ENCODE assay signal across 2 cellular contexts in the genomic region with DNA sequence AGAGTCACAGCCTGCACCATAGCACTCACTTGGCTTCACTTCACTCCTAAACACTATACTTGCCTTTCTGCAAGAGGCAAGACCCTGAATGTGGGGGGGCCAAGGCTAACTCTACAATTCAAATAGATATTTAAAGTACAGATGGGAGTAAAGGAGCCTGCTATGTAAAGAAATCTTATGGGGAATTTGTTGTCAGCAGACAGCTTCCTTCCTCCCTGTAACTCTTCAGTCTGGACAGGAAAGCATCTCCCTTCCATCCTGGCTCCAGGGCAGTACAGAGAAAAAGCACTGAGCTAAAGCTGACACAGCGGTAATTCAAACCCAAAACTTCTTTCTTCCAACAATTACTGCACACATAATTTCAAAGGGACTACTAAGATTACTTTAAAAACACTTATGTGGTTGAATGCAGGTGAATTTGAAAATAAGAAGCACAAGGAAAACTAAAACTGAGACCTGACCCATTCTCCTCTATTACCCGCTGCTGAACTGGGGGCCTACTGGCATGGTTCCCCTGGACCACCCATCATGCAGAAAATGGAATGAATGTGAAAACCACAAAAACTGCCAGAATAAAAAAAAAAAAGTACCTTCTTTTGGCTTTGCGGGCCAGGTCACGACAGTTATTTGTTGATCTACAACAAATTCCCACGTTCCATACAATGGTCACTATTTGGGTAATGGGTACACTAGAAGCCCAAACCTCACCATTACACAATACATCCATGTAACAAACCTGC.
TF ChIP-seq lines count a peak whose summit lies in the region.

No MANE protein-coding gene starts in this region.

TF ChIP-seq in HepG2, 621 proteins besides CTCF, POLR2A, EP300 and RAD21:
- TF ChIP-seq ZFP90 (CRISPR knock-in tag; IDR thresholded peaks at IDR 0.05; ENCODE audit: borderline replicate concordance) = no peak
- TF ChIP-seq MAFK (conservative IDR thresholded peaks at IDR 0.05 in 1 of 2, IDR thresholded peaks at IDR 0.05 in 1 of 2; ENCODE audit: low read length in 2 of 2) = peak; percentile 20 to 45; a peak in 2 of 4 replicates
- no peak for TF ChIP-seq MTA3 (CRISPR knock-in tag; IDR thresholded peaks at IDR 0.05)
- no peak for TF ChIP-seq ZNF430 (CRISPR knock-in tag; IDR thresholded peaks at IDR 0.05)
- TF ChIP-seq ZNF460 (CRISPR knock-in tag; IDR thresholded peaks at IDR 0.05; ENCODE audit: borderline replicate concordance) = no peak
TF ChIP-seq in HepG2: peak in this region for 1.

TF ChIP-seq in K562, 482 proteins besides CTCF, POLR2A, EP300 and RAD21:
- peak; percentile 18; the same call in 1 of the 2 replicates for TF ChIP-seq ZNF316 (IDR thresholded peaks at IDR 0.05)
- TF ChIP-seq, protein P1, sequence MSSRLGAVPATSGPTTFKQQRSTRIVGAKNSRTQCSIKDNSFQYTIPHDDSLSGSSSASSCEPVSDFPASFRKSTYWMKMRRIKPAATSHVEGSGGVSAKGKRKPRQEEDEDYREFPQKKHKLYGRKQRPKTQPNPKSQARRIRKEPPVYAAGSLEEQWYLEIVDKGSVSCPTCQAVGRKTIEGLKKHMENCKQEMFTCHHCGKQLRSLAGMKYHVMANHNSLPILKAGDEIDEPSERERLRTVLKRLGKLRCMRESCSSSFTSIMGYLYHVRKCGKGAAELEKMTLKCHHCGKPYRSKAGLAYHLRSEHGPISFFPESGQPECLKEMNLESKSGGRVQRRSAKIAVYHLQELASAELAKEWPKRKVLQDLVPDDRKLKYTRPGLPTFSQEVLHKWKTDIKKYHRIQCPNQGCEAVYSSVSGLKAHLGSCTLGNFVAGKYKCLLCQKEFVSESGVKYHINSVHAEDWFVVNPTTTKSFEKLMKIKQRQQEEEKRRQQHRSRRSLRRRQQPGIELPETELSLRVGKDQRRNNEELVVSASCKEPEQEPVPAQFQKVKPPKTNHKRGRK (tag; IDR thresholded peaks at IDR 0.05) = no peak
- TF ChIP-seq ESRRB (CRISPR knock-in tag; IDR thresholded peaks at IDR 0.05; ENCODE audit: borderline replicate concordance) = no peak
- TF ChIP-seq, protein P2, sequence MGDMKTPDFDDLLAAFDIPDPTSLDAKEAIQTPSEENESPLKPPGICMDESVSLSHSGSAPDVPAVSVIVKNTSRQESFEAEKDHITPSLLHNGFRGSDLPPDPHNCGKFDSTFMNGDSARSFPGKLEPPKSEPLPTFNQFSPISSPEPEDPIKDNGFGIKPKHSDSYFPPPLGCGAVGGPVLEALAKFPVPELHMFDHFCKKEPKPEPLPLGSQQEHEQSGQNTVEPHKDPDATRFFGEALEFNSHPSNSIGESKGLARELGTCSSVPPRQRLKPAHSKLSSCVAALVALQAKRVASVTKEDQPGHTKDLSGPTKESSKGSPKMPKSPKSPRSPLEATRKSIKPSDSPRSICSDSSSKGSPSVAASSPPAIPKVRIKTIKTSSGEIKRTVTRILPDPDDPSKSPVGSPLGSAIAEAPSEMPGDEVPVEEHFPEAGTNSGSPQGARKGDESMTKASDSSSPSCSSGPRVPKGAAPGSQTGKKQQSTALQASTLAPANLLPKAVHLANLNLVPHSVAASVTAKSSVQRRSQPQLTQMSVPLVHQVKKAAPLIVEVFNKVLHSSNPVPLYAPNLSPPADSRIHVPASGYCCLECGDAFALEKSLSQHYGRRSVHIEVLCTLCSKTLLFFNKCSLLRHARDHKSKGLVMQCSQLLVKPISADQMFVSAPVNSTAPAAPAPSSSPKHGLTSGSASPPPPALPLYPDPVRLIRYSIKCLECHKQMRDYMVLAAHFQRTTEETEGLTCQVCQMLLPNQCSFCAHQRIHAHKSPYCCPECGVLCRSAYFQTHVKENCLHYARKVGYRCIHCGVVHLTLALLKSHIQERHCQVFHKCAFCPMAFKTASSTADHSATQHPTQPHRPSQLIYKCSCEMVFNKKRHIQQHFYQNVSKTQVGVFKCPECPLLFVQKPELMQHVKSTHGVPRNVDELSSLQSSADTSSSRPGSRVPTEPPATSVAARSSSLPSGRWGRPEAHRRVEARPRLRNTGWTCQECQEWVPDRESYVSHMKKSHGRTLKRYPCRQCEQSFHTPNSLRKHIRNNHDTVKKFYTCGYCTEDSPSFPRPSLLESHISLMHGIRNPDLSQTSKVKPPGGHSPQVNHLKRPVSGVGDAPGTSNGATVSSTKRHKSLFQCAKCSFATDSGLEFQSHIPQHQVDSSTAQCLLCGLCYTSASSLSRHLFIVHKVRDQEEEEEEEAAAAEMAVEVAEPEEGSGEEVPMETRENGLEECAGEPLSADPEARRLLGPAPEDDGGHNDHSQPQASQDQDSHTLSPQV (IDR thresholded peaks at IDR 0.05) = no peak
